ENCODE assay signal across 16 cellular contexts in genomic region chr2:105357122-105357521, GRCh38. TPM values are rescaled to one million over a fixed set of nuclear protein-coding genes. Genes with fewer than 3 reads are reported as not detected.
A peak's percentile ranks its signal among the peaks of the same experiment; 100 is the strongest.
DNase-seq lines count a peak whose midpoint lies in the region; ATAC-seq and TF ChIP-seq lines count a peak whose summit lies in the region.
"Had no signal": no experiment of that assay in that cellular context is flagged by ENCODE, and none has a peak within 500 bp of the region (broad histone marks: within the 10 kb centered on the region; RNA-seq: fewer than 3 reads in every experiment).

No MANE protein-coding gene starts in this region.

- no peak overlapping the region for H3K4me2 ChIP-seq in SK-N-SH
- H3K4me2 ChIP-seq in mammary epithelial cell (ENCODE audit: insufficient read depth, low read depth, low read length) = no peak overlapping the region

- in situ Hi-C loops in mammary epithelial cell (cut with MboI; ENCODE audit: low sequenced_read_pairs in 2 of 2) = no loop called here

- TSS peak; percentile 2 for BruUV-seq in mammary epithelial cell (replicated peaks; lab: Mats Ljungman, UMichigan)

- no peak for TF ChIP-seq EP300 in SK-N-SH (IDR thresholded peaks at IDR 0.05; ENCODE audit: borderline replicate concordance in 1 of 2, low read depth in 1 of 2, low read length in 1 of 2)

- 0 out of 2 replicates have a peak, but pooled peaks cover 5% of the 10 kb centered on the region for H3K9me3 ChIP-seq in SK-N-SH
- H3K9me3 ChIP-seq in left ventricle myocardium inferior (replicated peaks) = peaks cover 22% of the 10 kb centered on the region
- H3K9me3 ChIP-seq in heart left ventricle = peaks cover 0 to 24% (median 10%) of the 10 kb centered on the region in 12 donors
- no peaks in the 10 kb centered on the region for H3K9me3 ChIP-seq in HEK293 (ENCODE audit: control insufficient read depth, insufficient read depth, low read depth, low read length)
- no peaks in the 10 kb centered on the region for H3K9me3 ChIP-seq in mammary epithelial cell (replicated peaks; ENCODE audit: insufficient read depth, low read length)

- H3K4me3 ChIP-seq in SK-N-SH (ENCODE audit: low read depth in 2 of 2, low read length in 1 of 2) (no peak overlapping the region), left ventricle myocardium inferior (no peak overlapping the region), heart left ventricle (no peak overlapping the region), HEK293 (ENCODE audit: low read depth, low read length) (no peak overlapping the region), mammary epithelial cell (replicated peaks in 1 of 3; ENCODE audit: insufficient read depth in 1 of 3, low read depth in 2 of 3, low read length in 3 of 3) (no peak overlapping the region)

- H3K9me2 ChIP-seq in SK-N-SH = no peaks in the 10 kb centered on the region

- no peak for TF ChIP-seq CTCF in SK-N-SH (IDR thresholded peaks at IDR 0.05)
- no peak for TF ChIP-seq CTCF in left ventricle myocardium inferior (IDR thresholded peaks at IDR 0.05; ENCODE audit: borderline replicate concordance)
- no peak for TF ChIP-seq CTCF in heart left ventricle (IDR thresholded peaks at IDR 0.05)
- no peak for TF ChIP-seq CTCF in HEK293 (tag by site-specific recombination; IDR thresholded peaks at IDR 0.05)
- no peak for TF ChIP-seq CTCF in mammary epithelial cell (conservative IDR thresholded peaks at IDR 0.05 in 1 of 2, IDR thresholded peaks at IDR 0.05 in 1 of 2; ENCODE audit: extremely low read depth in 1 of 2, insufficient read depth in 1 of 2, low read depth in 1 of 2, low read length in 2 of 2)

- no peaks in the 10 kb centered on the region for H3K4me1 ChIP-seq in SK-N-SH (ENCODE audit: control insufficient read depth in 1 of 2, insufficient read depth in 2 of 2, low read depth in 1 of 2, low read length in 1 of 2)
- H3K4me1 ChIP-seq in left ventricle myocardium inferior = peaks cover 5% of the 10 kb centered on the region
- H3K4me1 ChIP-seq in heart left ventricle = peaks cover 0 to 32% (median 0%) of the 10 kb centered on the region in 12 donors
- H3K4me1 ChIP-seq in HEK293 (ENCODE audit: control insufficient read depth, insufficient read depth, low read length) = no peaks in the 10 kb centered on the region
- no peaks in the 10 kb centered on the region for H3K4me1 ChIP-seq in mammary epithelial cell (ENCODE audit: insufficient read depth, low read length)

- no peak for DNase-seq in SK-N-SH
- no peak for DNase-seq in left ventricle myocardium inferior
- no peak for DNase-seq in heart left ventricle
- DNase-seq in mammary epithelial cell = no peak
- no peak for DNase-seq in NCI-H2081 (lab: John Stamatoyannopoulos, UW)
- DNase-seq: CD8-positive, alpha-beta T cell; COR-L47; DND-41; GF-D8; GOT3; H9 had no signal

- no peak for TF ChIP-seq RAD21 in SK-N-SH (IDR thresholded peaks at IDR 0.05; ENCODE audit: low read length)

- intact Hi-C loops in left ventricle myocardium inferior (cut with micrococcal nuclease) (no loop called here), heart left ventricle (cut with DNase I) (no loop called here), mammary epithelial cell (cut with micrococcal nuclease) (no loop called here)

- POLR2A ChIA-PET in SK-N-SH (lab: Yijun Ruan, JAX) (no interaction called here), HEK293 (lab: Yijun Ruan, JAX) (no interaction called here)

- CTCF ChIA-PET in SK-N-SH (lab: Yijun Ruan, JAX) (no interaction called here), HEK293 (lab: Yijun Ruan, JAX) (interaction anchor here (1.3 kb wide), 1 partner anchor 41 kb away, joined by 3 read pairs; no protein-coding TSS in a partner anchor), mammary epithelial cell (lab: Charles Lee; ENCODE audit: low non-redundant PET) (interaction anchor here (0.7 kb wide), 1 partner anchor 37 kb away, joined by 3 read pairs; no protein-coding TSS in a partner anchor)

- dilution Hi-C loops in mammary epithelial cell (cut with HindIII; ENCODE audit: low sequenced_read_pairs) = no loop called here

- H2AFZ ChIP-seq in SK-N-SH (ENCODE audit: low read depth) = no peak overlapping the region
- no peak overlapping the region for H2AFZ ChIP-seq in mammary epithelial cell (ENCODE audit: low read depth, low read length)

- WGBS in SK-N-SH (ENCODE audit: low lambda C conversion rate) = 95% methylated on average over 1 of the region's 1 CpG
- WGBS in heart left ventricle, 4 donors = 81 to 95% (median 92%) methylated on average over 1 of the region's 1 CpG
- 100% methylated on average over 1 of the region's 1 CpG for WGBS in mammary epithelial cell (ENCODE audit: low coverage, missing lambda C conversion rate)

- H3K27me3 ChIP-seq in SK-N-SH (ENCODE audit: insufficient read depth) = no peaks in the 10 kb centered on the region
- no peaks in the 10 kb centered on the region for H3K27me3 ChIP-seq in left ventricle myocardium inferior (ENCODE audit: low read depth)
- no peaks in the 10 kb centered on the region for H3K27me3 ChIP-seq in heart left ventricle
- H3K27me3 ChIP-seq in mammary epithelial cell (ENCODE audit: insufficient read depth, low read length) = no peaks in the 10 kb centered on the region

- H3F3A ChIP-seq in SK-N-SH (replicated peaks; ENCODE audit: insufficient read depth) = peaks cover 32% of the 10 kb centered on the region

- H3K9ac ChIP-seq in SK-N-SH = no peak overlapping the region
- no peak overlapping the region for H3K9ac ChIP-seq in mammary epithelial cell (ENCODE audit: insufficient read depth, low read length)

- no peak for TF ChIP-seq POLR2A in heart left ventricle (IDR thresholded peaks at IDR 0.05)

- no peaks in the 10 kb centered on the region for H4K20me1 ChIP-seq in SK-N-SH (ENCODE audit: insufficient read depth)
- H4K20me1 ChIP-seq in mammary epithelial cell (ENCODE audit: insufficient read depth, low read length) = no peaks in the 10 kb centered on the region

- H3K27ac ChIP-seq in SK-N-SH (ENCODE audit: low read depth in 2 of 2, low read length in 1 of 2) (no peak overlapping the region), left ventricle myocardium inferior (replicated peaks) (peak overlapping the region; percentile 37), heart left ventricle (peak overlapping the region in 1 of 12 donors; percentile 22), HEK293 (ENCODE audit: extremely low read depth, low read depth, low read length) (no peak overlapping the region), mammary epithelial cell (ENCODE audit: insufficient read depth, low read depth, low read length) (no peak overlapping the region)
- H3K27ac ChIP-seq: 22Rv1, HL-60 had no signal

- peaks cover 58 to 59% of the 10 kb centered on the region in 2 experiments for H3K36me3 ChIP-seq in SK-N-SH (replicated peaks in 1 of 2; ENCODE audit: control insufficient read depth in 1 of 2, insufficient read depth in 2 of 2, low read length in 1 of 2)
- H3K36me3 ChIP-seq in left ventricle myocardium inferior = peaks cover 62% of the 10 kb centered on the region
- peaks cover 0 to 74% (median 59%) of the 10 kb centered on the region in 9 donors for H3K36me3 ChIP-seq in heart left ventricle
- H3K36me3 ChIP-seq in HEK293 (ENCODE audit: control insufficient read depth in 2 of 2, insufficient read depth in 1 of 2, low read length in 2 of 2) = peaks cover 26 to 70% of the 10 kb centered on the region in 2 experiments
- peaks cover 28% of the 10 kb centered on the region for H3K36me3 ChIP-seq in mammary epithelial cell (ENCODE audit: insufficient read depth, low read length)

- ATAC-seq in SK-N-SH treated with all-trans-retinoic acid at 6 μM for 48 hours = no peak
- no peak for ATAC-seq in heart left ventricle
- no peak for ATAC-seq in GM21423 (IDR thresholded peaks at IDR 0.05; ENCODE audit: unreplicated experiment)
- ATAC-seq: CD8-positive, alpha-beta T cell had no signal

- H3K79me2 ChIP-seq in SK-N-SH (ENCODE audit: insufficient read depth) (no peaks in the 10 kb centered on the region), mammary epithelial cell (ENCODE audit: insufficient read depth, low read length) (peaks cover 7% of the 10 kb centered on the region)

TF ChIP-seq in SK-N-SH treated with all-trans-retinoic acid at 6 μM for 48 hours, 23 proteins besides CTCF, POLR2A, EP300 and RAD21:
- peak; percentile 38; the same call in 1 of the 2 replicates for TF ChIP-seq ZFP30 (CRISPR knock-in tag; IDR thresholded peaks at IDR 0.05)
- TF ChIP-seq ISL1 (CRISPR knock-in tag; IDR thresholded peaks at IDR 0.05) = no peak

TF ChIP-seq in SK-N-SH, 30 proteins besides CTCF, POLR2A, EP300 and RAD21 (continues in another document):
- no peak for TF ChIP-seq TCF12 (IDR thresholded peaks at IDR 0.05)

TF ChIP-seq in HEK293, 187 proteins besides CTCF, POLR2A, EP300 and RAD21:
- TF ChIP-seq ZNF24 (tag by site-specific recombination; IDR thresholded peaks at IDR 0.05) (no peak), SETDB1 (IDR thresholded peaks at IDR 0.05; ENCODE audit: insufficient read length, low read length) (peak; percentile 31), ZNF157 (tag by site-specific recombination; IDR thresholded peaks at IDR 0.05) (no peak)

RNA-seq across cellular contexts. Expression of gene C2orf49, which starts 19.8 kb away (rescaled TPM):
- polyA plus RNA-seq in SK-N-SH (2012; rRNA removed) (7.6 and 8.5 TPM in 2 replicates), heart left ventricle (10 to 100 TPM; 14.5 to 15.7 TPM), mammary epithelial cell (8.7 TPM)
- 10.4 and 14.9 TPM in 2 replicates for polyA plus RNA-seq in SK-N-SH (2012; cell fraction: cytosol; rRNA removed)
- polyA plus RNA-seq in SK-N-SH (2012; cell fraction: nucleus; rRNA removed) = 3.8 and 7.8 TPM in 2 replicates
- total RNA-seq in left ventricle myocardium inferior (22.7 TPM), heart left ventricle (10 to 100 TPM; 12.1 to 21.7 (median 15.6) TPM), mammary epithelial cell (10 to 100 TPM; 16.5 TPM)
- polyA minus RNA-seq in mammary epithelial cell = 8.0 TPM

RNA-seq across cellular contexts. Expression of gene TGFBRAP1, which starts 27.6 kb away (rescaled TPM):
- polyA plus RNA-seq in SK-N-SH (2012; rRNA removed) = 5.7 and 6.6 TPM in 2 replicates
- 5.2 and 6.4 TPM in 2 replicates for polyA plus RNA-seq in SK-N-SH (2012; cell fraction: cytosol; rRNA removed)
- polyA plus RNA-seq in SK-N-SH (2012; cell fraction: nucleus; rRNA removed) = 8.1 and 8.7 TPM in 2 replicates
- 9.7 TPM for total RNA-seq in left ventricle myocardium inferior
- total RNA-seq in heart left ventricle = 10 to 100 TPM in 7 of 9 donors, 1 to 10 TPM in 2; 7.6 to 20.0 (median 13.1) TPM
- polyA plus RNA-seq in heart left ventricle = 1 to 10 TPM; 1.8 to 8.2 TPM
- total RNA-seq in mammary epithelial cell = 10 to 100 TPM; 24.6 to 44.8 TPM
- 9.8 TPM for polyA plus RNA-seq in mammary epithelial cell
- polyA minus RNA-seq in mammary epithelial cell = 19.2 TPM

RNA-seq across cellular contexts. Expression of gene FHL2, which starts 41.7 kb away (rescaled TPM):
- polyA plus RNA-seq in SK-N-SH (2012; rRNA removed) (31.7 and 33.1 TPM in 2 replicates), heart left ventricle (100 to 1,000 TPM; 669 to 913 TPM), mammary epithelial cell (280 TPM)
- polyA plus RNA-seq in SK-N-SH (2012; cell fraction: cytosol; rRNA removed) = 25.7 and 28.6 TPM in 2 replicates
- 23.6 and 27.0 TPM in 2 replicates for polyA plus RNA-seq in SK-N-SH (2012; cell fraction: nucleus; rRNA removed)
- total RNA-seq in left ventricle myocardium inferior (2,742 TPM), heart left ventricle (1,000 to 10,000 TPM in 7 of 9 donors, 100 to 1,000 TPM in 2; 649 to 4,692 (median 1,370) TPM), mammary epithelial cell (100 to 1,000 TPM; 158 to 363 TPM)
- polyA minus RNA-seq in mammary epithelial cell = 170 TPM
